ENCODE assay signal across 9 cellular contexts in the genomic region with DNA sequence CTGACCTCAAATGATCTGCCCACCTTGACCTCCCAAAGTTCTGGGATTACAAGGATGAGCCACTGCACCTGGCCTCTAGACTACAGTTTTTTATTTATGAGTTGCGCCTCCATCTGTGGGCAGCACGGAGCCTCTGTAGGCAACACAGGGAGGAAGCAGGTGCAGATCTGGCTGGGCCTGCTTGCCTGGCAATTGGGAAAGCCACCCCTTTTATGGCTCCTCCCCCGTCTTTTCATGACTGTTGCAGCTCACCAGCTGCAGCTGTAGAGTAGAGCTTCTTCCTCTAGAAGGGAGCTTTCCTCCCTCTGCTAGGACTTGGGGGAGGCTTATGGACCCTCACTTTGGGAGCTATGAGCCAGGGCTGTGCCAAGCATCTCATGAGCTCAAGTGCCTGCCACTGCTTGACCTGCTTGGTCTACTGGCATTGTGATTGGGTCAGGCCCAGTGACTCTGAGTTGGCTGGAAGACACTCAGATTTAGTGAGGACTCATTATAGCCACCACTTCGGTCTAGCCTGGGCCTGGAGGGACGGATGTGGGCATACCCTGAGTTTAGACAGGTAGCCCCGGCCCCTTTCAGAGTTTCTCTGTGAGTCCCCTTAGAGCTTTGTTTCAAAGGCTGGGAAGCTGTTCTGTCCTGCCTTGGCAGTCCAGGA. TPM values are rescaled to one million over a fixed set of nuclear protein-coding genes. Genes with fewer than 3 reads are reported as not detected.
DNase-seq lines count a peak whose midpoint lies in the region; ATAC-seq, FAIRE-seq and TF ChIP-seq lines count a peak whose summit lies in the region.
"Had no signal": no experiment of that assay in that cellular context is flagged by ENCODE, and none has a peak within 500 bp of the region (broad histone marks: within the 10 kb centered on the region; RNA-seq: fewer than 3 reads in every experiment).

No MANE protein-coding gene starts in this region.

- POLR2A ChIA-PET in CD4-positive, alpha-beta memory T cell (lab: Charles Lee; ENCODE audit: partially characterized antibody), result interaction anchor here (1.0 to 44.5 kb wide), 3 partner anchors 15 to 70 kb away, joined by 3 to 1508 read pairs (median 3); a partner anchor contains a TSS

- peaks cover 6 to 13% (median 7%) of the 10 kb centered on the region in 4 donors for H3K4me1 Mint-ChIP-seq in CD4-positive, alpha-beta memory T cell

- peaks cover 0 to 3% (median 0%) of the 10 kb centered on the region in 8 donors for H3K9me3 Mint-ChIP-seq in CD4-positive, alpha-beta memory T cell

- H3K4me3 ChIP-seq in NT2/D1 (ENCODE audit: insufficient read length, low read depth), result no peak overlapping the region
- no peak overlapping the region for H3K4me3 ChIP-seq in CD4-positive, alpha-beta memory T cell (ENCODE audit: low read length in 2 of 2)

- ATAC-seq in HG02623 (IDR thresholded peaks at IDR 0.05; ENCODE audit: unreplicated experiment) (peak; percentile 57), left colon (peak; percentile 45)

- intact Hi-C loops in left colon (cut with DNase I, micrococcal nuclease), result no loop called here
- intact Hi-C loops in CD4-positive, alpha-beta memory T cell (cut with micrococcal nuclease), result no loop called here

- CTCF ChIA-PET in CD4-positive, alpha-beta memory T cell (lab: Charles Lee; ENCODE audit: partially characterized antibody), result interaction anchor here (1.1 to 25.3 kb wide), 4 partner anchors 9 to 99 kb away, joined by 3 to 680 read pairs (median 289); no protein-coding TSS in a partner anchor

- H3K27me3 Mint-ChIP-seq in CD4-positive, alpha-beta memory T cell, result no peaks in the 10 kb centered on the region

- H3K36me3 ChIP-seq in NT2/D1 (ENCODE audit: insufficient read depth, insufficient read length, low read length), result peaks cover 33% of the 10 kb centered on the region
- peaks cover 19% of the 10 kb centered on the region for H3K36me3 ChIP-seq in CD4-positive, alpha-beta memory T cell (ENCODE audit: insufficient read depth, low read length)

- peak overlapping the region; percentile 36 for H3K9ac ChIP-seq in NT2/D1 (ENCODE audit: insufficient read length, low read depth)

- DNase-seq in GM12892 (ENCODE audit: insufficient read length) (peak; percentile 83), NT2/D1 (ENCODE audit: low read depth, low spot score) (no peak), left colon (peak in 1 of 2 donors; percentile 70), EL (no peak), RKO (ENCODE audit: low spot score) (no peak)
- DNase-seq in CD4-positive, alpha-beta memory T cell, result no peak
- no peak for DNase-seq in stimulated activated naive CD4-positive, alpha-beta T cell treated with Interleukin-2 at 50 U/mL for 16 hours (lab: John Stamatoyannopoulos, UW)

- H3K27ac Mint-ChIP-seq in CD4-positive, alpha-beta memory T cell, result peak overlapping the region in 1 of 7 donors; percentile 61

- no peaks in the 10 kb centered on the region for H3K27me3 ChIP-seq in NT2/D1 (ENCODE audit: insufficient read depth, insufficient read length)
- H3K27me3 ChIP-seq in CD4-positive, alpha-beta memory T cell (ENCODE audit: insufficient read depth, low read length), result no peaks in the 10 kb centered on the region

- FAIRE-seq in GM12892 (lab: Jason Lieb, UNC), result peak; percentile 79

- H3K9me3 ChIP-seq in NT2/D1 (ENCODE audit: insufficient read depth, low read length), result no peaks in the 10 kb centered on the region
- H3K9me3 ChIP-seq in CD4-positive, alpha-beta memory T cell (ENCODE audit: control insufficient read depth in 1 of 2, low read length in 2 of 2), result no peaks in the 10 kb centered on the region

- H3K4me1 ChIP-seq in NT2/D1 (ENCODE audit: insufficient read depth, insufficient read length), result peaks cover 9% of the 10 kb centered on the region
- peaks cover 8% of the 10 kb centered on the region for H3K4me1 ChIP-seq in CD4-positive, alpha-beta memory T cell (ENCODE audit: insufficient read depth, low read length)

- no peak for TF ChIP-seq POLR2A in GM12892 (IDR thresholded peaks at IDR 0.05; ENCODE audit: low read depth, low read length)

- H3K4me3 Mint-ChIP-seq in CD4-positive, alpha-beta memory T cell, result no peak overlapping the region

- H3K27ac ChIP-seq in CD4-positive, alpha-beta memory T cell (ENCODE audit: low read depth, low read length), result no peak overlapping the region

- H3K36me3 Mint-ChIP-seq in CD4-positive, alpha-beta memory T cell, result peaks cover 15 to 36% of the 10 kb centered on the region in 2 donors

RNA-seq across cellular contexts. Expression of a gene that starts 6.9 kb away (rescaled TPM):
- 32.2 TPM for polyA plus RNA-seq in GM12892 (2012; ENCODE audit: missing spikeins)
- 10 to 100 TPM; 23.9 to 45.9 TPM for total RNA-seq in left colon
- total RNA-seq in CD4-positive, alpha-beta memory T cell, result 100 to 1,000 TPM; 190 to 194 TPM
- polyA plus RNA-seq in CD4-positive, alpha-beta memory T cell, result 10 to 100 TPM; 14.4 to 21.1 TPM

RNA-seq across cellular contexts. Expression of a gene that starts 12.2 kb away (rescaled TPM):
- polyA plus RNA-seq in GM12892 (2012; ENCODE audit: missing spikeins), result 3.5 TPM
- 10 to 100 TPM; 15.1 to 15.5 TPM for total RNA-seq in left colon
- 10 to 100 TPM; 12.0 to 13.3 TPM for total RNA-seq in CD4-positive, alpha-beta memory T cell
- 10 to 100 TPM in 1 of 2 donors, 1 to 10 TPM in 1; 6.6 to 10.8 TPM for polyA plus RNA-seq in CD4-positive, alpha-beta memory T cell

RNA-seq across cellular contexts. Expression of a gene that starts 21.5 kb away (rescaled TPM):
- polyA plus RNA-seq in GM12892 (2012; ENCODE audit: missing spikeins), result 0.30 TPM
- total RNA-seq in left colon, result 100 to 1,000 TPM in 1 of 2 donors, 10 to 100 TPM in 1; 87.5 to 120 TPM
- under 1 TPM; 0.14 to 0.26 TPM for total RNA-seq in CD4-positive, alpha-beta memory T cell
- polyA plus RNA-seq in CD4-positive, alpha-beta memory T cell, result under 1 TPM in 1 of 2 donors, not detected in 1; 0.64 TPM
- total RNA-seq: SK-MEL-5 had no signal

RNA-seq across cellular contexts. Expression of a gene that starts 53.4 kb away (rescaled TPM):
- polyA plus RNA-seq in GM12892 (2012; ENCODE audit: missing spikeins), result 14.9 TPM
- 10 to 100 TPM; 13.9 to 15.4 TPM for total RNA-seq in left colon
- total RNA-seq in CD4-positive, alpha-beta memory T cell, result 10 to 100 TPM; 51.9 to 55.8 TPM
- 10 to 100 TPM; 22.4 to 25.2 TPM for polyA plus RNA-seq in CD4-positive, alpha-beta memory T cell

RNA-seq across cellular contexts. Expression of a gene that starts 53.4 kb away (rescaled TPM):
- polyA plus RNA-seq in GM12892 (2012; ENCODE audit: missing spikeins), result 39.4 TPM
- 10 to 100 TPM; 26.3 to 27.7 TPM for total RNA-seq in left colon
- total RNA-seq in CD4-positive, alpha-beta memory T cell, result 100 to 1,000 TPM in 1 of 2 experiments, 10 to 100 TPM in 1; 98.4 to 104 TPM
- polyA plus RNA-seq in CD4-positive, alpha-beta memory T cell, result 10 to 100 TPM; 28.3 to 30.6 TPM

Comparison
In these comparisons a context has a peak if more than half of its experiments do, and no peak if none do; other contexts are left out.
1. RNA of a gene that starts 6.9 kb away (total RNA-seq): 190 to 194 TPM in CD4-positive, alpha-beta memory T cell; 23.9 to 45.9 TPM in left colon; every median in the first group is over 4 times any median in the second.
2. RNA of a gene that starts 21.5 kb away (total RNA-seq): 87.5 to 120 TPM in left colon; 0.14 to 0.26 TPM in CD4-positive, alpha-beta memory T cell; every median in the first group is over 10 times any median in the second.